ENCODE assay signal across 8 cellular contexts in the genomic region with DNA sequence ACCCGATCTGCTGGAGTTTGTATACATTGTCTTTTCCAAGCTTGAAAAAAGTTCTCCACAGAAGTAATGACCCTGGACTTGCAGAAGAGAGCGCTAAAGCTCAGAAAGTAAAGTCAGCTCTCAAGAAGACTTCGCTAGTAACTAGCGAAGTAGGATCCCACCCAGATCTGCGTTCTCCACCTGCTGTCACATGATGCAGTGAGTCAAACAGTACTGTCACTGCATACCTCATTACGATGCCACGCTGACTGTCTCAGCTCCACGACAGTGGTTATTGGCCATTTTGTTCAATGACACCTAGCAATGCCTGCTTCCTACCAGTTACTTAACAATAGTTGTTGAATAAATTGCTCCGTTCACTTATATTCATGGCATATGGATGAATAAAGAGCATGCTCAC.
A peak's percentile ranks its signal among the peaks of the same experiment; 100 is the strongest.
DNase-seq lines count a peak whose midpoint lies in the region; ATAC-seq and TF ChIP-seq lines count a peak whose summit lies in the region.

No MANE protein-coding gene starts in this region.

- peak; percentile 20 for DNase-seq in COLO668 (lab: John Stamatoyannopoulos, UW; ENCODE audit: unreplicated experiment)
- peak; percentile 25 for DNase-seq in NCI-H82 treated with DMSO at 0.1 percent for 48 hours (lab: John Stamatoyannopoulos, UW; ENCODE audit: unreplicated experiment)
- peak; percentile 90 for DNase-seq in astrocyte of the spinal cord (ENCODE audit: low read depth, low spot score)
- DNase-seq in iPS-NIHi7 (ENCODE audit: extremely low spot score): peak; percentile 85
- DNase-seq in stimulated activated CD4-positive, alpha-beta T cell treated with anti-CD3 and anti-CD28 coated beads, Interleukin-12 subunit alpha, Interleukin-12 subunit beta, amount 100 ng/mL, for 48 hours (ENCODE audit: low read depth in 2 of 3, low spot score in 1 of 3): peak in 2 of 3 donors; percentile 15 to 20
- no peak for DNase-seq in GOT3 (lab: John Stamatoyannopoulos, UW)

- ATAC-seq in GM18861 (IDR thresholded peaks at IDR 0.05; ENCODE audit: unreplicated experiment) (peak; percentile 78), HG03432 (IDR thresholded peaks at IDR 0.05; ENCODE audit: unreplicated experiment) (peak; percentile 88)

- H3K4me3 ChIP-seq in astrocyte of the spinal cord (ENCODE audit: low read depth, low read length): no peak overlapping the region

- TF ChIP-seq CTCF in astrocyte of the spinal cord (IDR thresholded peaks at IDR 0.05; ENCODE audit: low read depth, low read length): peak; percentile 85

- in situ Hi-C loops in astrocyte of the spinal cord (cut with HindIII; ENCODE audit: low sequenced_read_pairs): no loop called here
